1 cellular context compared by ENCODE assay signal in genomic region chr7:974820-975681, GRCh38.
TF ChIP-seq lines count a peak whose summit lies in the region.

TSS of gene COX19 (minus strand) at chr7:975549. CDS start at chr7:975509, 40 bp downstream.

TF ChIP-seq in HepG2, 621 proteins besides CTCF, POLR2A, EP300 and RAD21 (continued from another document):
- TF ChIP-seq ATF2 (CRISPR knock-in tag; IDR thresholded peaks at IDR 0.05) = peak; percentile 78; the same call in 1 of the 2 replicates
- peak; percentile 42; the same call in 1 of the 2 replicates for TF ChIP-seq MYNN (CRISPR knock-in tag; IDR thresholded peaks at IDR 0.05; ENCODE audit: low read depth)
- peak; percentile 56; the same call in 1 of the 2 replicates for TF ChIP-seq MED1 (CRISPR knock-in tag; IDR thresholded peaks at IDR 0.05)
- peak; percentile 38; the same call in 1 of the 2 replicates for TF ChIP-seq ZNF280B (CRISPR knock-in tag; IDR thresholded peaks at IDR 0.05; ENCODE audit: borderline replicate concordance)
- TF ChIP-seq ZXDC (CRISPR knock-in tag; IDR thresholded peaks at IDR 0.05) = peak; percentile 89
- peak; percentile 64 for TF ChIP-seq ZNF407 (CRISPR knock-in tag; IDR thresholded peaks at IDR 0.05; ENCODE audit: not compliant biosample characterization)
- no peak for TF ChIP-seq ZNF24 (IDR thresholded peaks at IDR 0.05)
- peak; percentile 92 for TF ChIP-seq AKAP8 (CRISPR knock-in tag; IDR thresholded peaks at IDR 0.05)
- TF ChIP-seq TSC22D2 (CRISPR knock-in tag; IDR thresholded peaks at IDR 0.05; ENCODE audit: borderline replicate concordance) = peak; percentile 82; the same call in 1 of the 2 replicates
- no peak for TF ChIP-seq JARID2 (CRISPR knock-in tag; IDR thresholded peaks at IDR 0.05; ENCODE audit: insufficient replicate concordance)
- TF ChIP-seq MXD1 (CRISPR knock-in tag; IDR thresholded peaks at IDR 0.05) = peak; percentile 73
- TF ChIP-seq ZBTB7B (CRISPR knock-in tag; IDR thresholded peaks at IDR 0.05) = no peak; the same call in 1 of the 2 replicates
- peak; percentile 84; the same call in 1 of the 2 replicates for TF ChIP-seq CBFB (CRISPR knock-in tag; IDR thresholded peaks at IDR 0.05)
- TF ChIP-seq ZNF460 (CRISPR knock-in tag; IDR thresholded peaks at IDR 0.05; ENCODE audit: borderline replicate concordance) = no peak
- TF ChIP-seq ZNF616 (CRISPR knock-in tag; IDR thresholded peaks at IDR 0.05; ENCODE audit: low read depth) = no peak
- TF ChIP-seq ZC3H13 (CRISPR knock-in tag; IDR thresholded peaks at IDR 0.05) = peak; percentile 69; the same call in 1 of the 2 replicates
- 0 out of 2 replicates have a peak, but pooled peaks have one; percentile 40 for TF ChIP-seq ZSCAN29 (CRISPR knock-in tag; conservative IDR thresholded peaks at IDR 0.05)
- TF ChIP-seq ZNF563 (CRISPR knock-in tag; IDR thresholded peaks at IDR 0.05) = peak; percentile 82
- peak; percentile 95 for TF ChIP-seq ZNF691 (CRISPR knock-in tag; IDR thresholded peaks at IDR 0.05; ENCODE audit: borderline replicate concordance, low read depth)
- TF ChIP-seq ZBTB14 (CRISPR knock-in tag; IDR thresholded peaks at IDR 0.05) = 0 out of 2 replicates have a peak, but pooled peaks have one; percentile 25
- TF ChIP-seq POGK (CRISPR knock-in tag; conservative IDR thresholded peaks at IDR 0.05) = peak; percentile 77
TF ChIP-seq in HepG2: peak in this region for 298.
